ENCODE assay signal across 1 cellular context in genomic region chr15:43974852-43975251, GRCh38.
TF ChIP-seq lines count a peak whose summit lies in the region.

No MANE protein-coding gene starts in this region.

TF ChIP-seq in GM23338, 12 proteins besides CTCF, POLR2A, EP300 and RAD21 (continued from another document):
- TF ChIP-seq, protein P1, sequence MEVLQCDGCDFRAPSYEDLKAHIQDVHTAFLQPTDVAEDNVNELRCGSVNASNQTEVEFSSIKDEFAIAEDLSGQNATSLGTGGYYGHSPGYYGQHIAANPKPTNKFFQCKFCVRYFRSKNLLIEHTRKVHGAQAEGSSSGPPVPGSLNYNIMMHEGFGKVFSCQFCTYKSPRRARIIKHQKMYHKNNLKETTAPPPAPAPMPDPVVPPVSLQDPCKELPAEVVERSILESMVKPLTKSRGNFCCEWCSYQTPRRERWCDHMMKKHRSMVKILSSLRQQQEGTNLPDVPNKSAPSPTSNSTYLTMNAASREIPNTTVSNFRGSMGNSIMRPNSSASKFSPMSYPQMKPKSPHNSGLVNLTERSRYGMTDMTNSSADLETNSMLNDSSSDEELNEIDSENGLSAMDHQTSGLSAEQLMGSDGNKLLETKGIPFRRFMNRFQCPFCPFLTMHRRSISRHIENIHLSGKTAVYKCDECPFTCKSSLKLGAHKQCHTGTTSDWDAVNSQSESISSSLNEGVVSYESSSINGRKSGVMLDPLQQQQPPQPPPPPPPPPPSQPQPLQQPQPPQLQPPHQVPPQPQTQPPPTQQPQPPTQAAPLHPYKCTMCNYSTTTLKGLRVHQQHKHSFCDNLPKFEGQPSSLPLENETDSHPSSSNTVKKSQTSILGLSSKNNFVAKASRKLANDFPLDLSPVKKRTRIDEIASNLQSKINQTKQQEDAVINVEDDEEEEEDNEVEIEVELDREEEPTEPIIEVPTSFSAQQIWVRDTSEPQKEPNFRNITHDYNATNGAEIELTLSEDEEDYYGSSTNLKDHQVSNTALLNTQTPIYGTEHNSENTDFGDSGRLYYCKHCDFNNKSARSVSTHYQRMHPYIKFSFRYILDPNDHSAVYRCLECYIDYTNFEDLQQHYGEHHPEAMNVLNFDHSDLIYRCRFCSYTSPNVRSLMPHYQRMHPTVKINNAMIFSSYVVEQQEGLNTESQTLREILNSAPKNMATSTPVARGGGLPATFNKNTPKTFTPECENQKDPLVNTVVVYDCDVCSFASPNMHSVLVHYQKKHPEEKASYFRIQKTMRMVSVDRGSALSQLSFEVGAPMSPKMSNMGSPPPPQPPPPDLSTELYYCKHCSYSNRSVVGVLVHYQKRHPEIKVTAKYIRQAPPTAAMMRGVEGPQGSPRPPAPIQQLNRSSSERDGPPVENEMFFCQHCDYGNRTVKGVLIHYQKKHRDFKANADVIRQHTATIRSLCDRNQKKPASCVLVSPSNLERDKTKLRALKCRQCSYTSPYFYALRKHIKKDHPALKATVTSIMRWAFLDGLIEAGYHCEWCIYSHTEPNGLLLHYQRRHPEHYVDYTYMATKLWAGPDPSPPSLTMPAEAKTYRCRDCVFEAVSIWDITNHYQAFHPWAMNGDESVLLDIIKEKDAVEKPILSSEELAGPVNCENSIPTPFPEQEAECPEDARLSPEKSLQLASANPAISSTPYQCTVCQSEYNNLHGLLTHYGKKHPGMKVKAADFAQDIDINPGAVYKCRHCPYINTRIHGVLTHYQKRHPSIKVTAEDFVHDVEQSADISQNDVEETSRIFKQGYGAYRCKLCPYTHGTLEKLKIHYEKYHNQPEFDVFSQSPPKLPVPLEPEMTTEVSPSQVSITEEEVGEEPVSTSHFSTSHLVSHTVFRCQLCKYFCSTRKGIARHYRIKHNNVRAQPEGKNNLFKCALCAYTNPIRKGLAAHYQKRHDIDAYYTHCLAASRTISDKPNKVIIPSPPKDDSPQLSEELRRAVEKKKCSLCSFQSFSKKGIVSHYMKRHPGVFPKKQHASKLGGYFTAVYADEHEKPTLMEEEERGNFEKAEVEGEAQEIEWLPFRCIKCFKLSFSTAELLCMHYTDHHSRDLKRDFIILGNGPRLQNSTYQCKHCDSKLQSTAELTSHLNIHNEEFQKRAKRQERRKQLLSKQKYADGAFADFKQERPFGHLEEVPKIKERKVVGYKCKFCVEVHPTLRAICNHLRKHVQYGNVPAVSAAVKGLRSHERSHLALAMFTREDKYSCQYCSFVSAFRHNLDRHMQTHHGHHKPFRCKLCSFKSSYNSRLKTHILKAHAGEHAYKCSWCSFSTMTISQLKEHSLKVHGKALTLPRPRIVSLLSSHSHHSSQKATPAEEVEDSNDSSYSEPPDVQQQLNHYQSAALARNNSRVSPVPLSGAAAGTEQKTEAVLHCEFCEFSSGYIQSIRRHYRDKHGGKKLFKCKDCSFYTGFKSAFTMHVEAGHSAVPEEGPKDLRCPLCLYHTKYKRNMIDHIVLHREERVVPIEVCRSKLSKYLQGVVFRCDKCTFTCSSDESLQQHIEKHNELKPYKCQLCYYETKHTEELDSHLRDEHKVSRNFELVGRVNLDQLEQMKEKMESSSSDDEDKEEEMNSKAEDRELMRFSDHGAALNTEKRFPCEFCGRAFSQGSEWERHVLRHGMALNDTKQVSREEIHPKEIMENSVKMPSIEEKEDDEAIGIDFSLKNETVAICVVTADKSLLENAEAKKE (CRISPR knock-in tag; IDR thresholded peaks at IDR 0.05): no peak
- TF ChIP-seq REST (IDR thresholded peaks at IDR 0.05; ENCODE audit: unreplicated experiment): no peak
- no peak for TF ChIP-seq POLR2AphosphoS5 (IDR thresholded peaks at IDR 0.05; ENCODE audit: low read depth)
- TF ChIP-seq ZNF331 (CRISPR knock-in tag; IDR thresholded peaks at IDR 0.05; ENCODE audit: low read depth): no peak
- TF ChIP-seq JUNB (IDR thresholded peaks at IDR 0.05; ENCODE audit: unreplicated experiment): no peak
- no peak for TF ChIP-seq ETS1 (IDR thresholded peaks at IDR 0.05)
- no peak for TF ChIP-seq STAT1 (IDR thresholded peaks at IDR 0.05; ENCODE audit: unreplicated experiment)
- no peak for TF ChIP-seq NANOG (IDR thresholded peaks at IDR 0.05; ENCODE audit: borderline replicate concordance)
TF ChIP-seq in GM23338: peak in this region for 0.
